ENCODE assay signal across 1 cellular context in genomic region chr2:196607896-196608295, GRCh38.
TF ChIP-seq lines count a peak whose summit lies in the region.

No MANE protein-coding gene starts in this region.

TF ChIP-seq in HepG2, 621 proteins besides CTCF, POLR2A, EP300 and RAD21 (continued from another document):
- TF ChIP-seq FOSL2 (CRISPR knock-in tag; IDR thresholded peaks at IDR 0.05) (peak; percentile 77), CEBPG (CRISPR knock-in tag; IDR thresholded peaks at IDR 0.05) (peak; percentile 57), ZNF362 (CRISPR knock-in tag; IDR thresholded peaks at IDR 0.05; ENCODE audit: borderline replicate concordance) (peak; percentile 45; the same call in 1 of the 2 replicates), CEBPB (IDR thresholded peaks at IDR 0.05; ENCODE audit: borderline replicate concordance, low read depth, low read length) (peak; percentile 49; the same call in 1 of the 2 replicates)
